Comparison of ENCODE assay signal across 9 cellular contexts in genomic region chr2:225025917-225026571, GRCh38. TPM values are rescaled to one million over a fixed set of nuclear protein-coding genes. Genes with fewer than 3 reads are reported as not detected.
DNase-seq lines count a peak whose midpoint lies in the region; TF ChIP-seq lines count a peak whose summit lies in the region.
"Had no signal": no experiment of that assay in that cellular context is flagged by ENCODE, and none has a peak within 500 bp of the region (broad histone marks: within the 10 kb centered on the region; RNA-seq: fewer than 3 reads in every experiment).

No MANE protein-coding gene starts in this region.

- H3K36me3 ChIP-seq in brain microvascular endothelial cell (replicated peaks) = no peaks in the 10 kb centered on the region

- no peaks in the 10 kb centered on the region for H3K27me3 ChIP-seq in brain microvascular endothelial cell (replicated peaks)

- H3K27ac Mint-ChIP-seq in mesothelial cell of epicardium = no peak overlapping the region

- H3K27me3 Mint-ChIP-seq in mesothelial cell of epicardium (ENCODE audit: low read depth) = peaks cover 29% of the 10 kb centered on the region

- peak overlapping the region; percentile 72 for H3K27ac ChIP-seq in brain microvascular endothelial cell

- no peaks in the 10 kb centered on the region for H3K4me1 Mint-ChIP-seq in mesothelial cell of epicardium

- no peak overlapping the region for H3K4me3 ChIP-seq in NB4 (ENCODE audit: low read depth, low read length)
- no peak overlapping the region for H3K4me3 ChIP-seq in brain microvascular endothelial cell (ENCODE audit: low read depth, low read length)

- intact Hi-C loops in posterior vena cava (cut with DNase I) = no loop called here

- no peak for TF ChIP-seq POLR2A in NB4 (IDR thresholded peaks at IDR 0.05; ENCODE audit: extremely low read depth, insufficient read length)

- TF ChIP-seq CTCF in NB4 (IDR thresholded peaks at IDR 0.05; ENCODE audit: low read depth, low read length) (no peak), brain microvascular endothelial cell (IDR thresholded peaks at IDR 0.05; ENCODE audit: low read depth, low read length, missing control alignments) (peak; percentile 1), mesothelial cell of epicardium (IDR thresholded peaks at IDR 0.05; ENCODE audit: unreplicated experiment) (no peak)

- no peak overlapping the region for H3K4me3 Mint-ChIP-seq in mesothelial cell of epicardium

- no peaks in the 10 kb centered on the region for H3K9me3 Mint-ChIP-seq in mesothelial cell of epicardium

- DNase-seq in GM04503 (ENCODE audit: low read depth) = peak; percentile 55
- peak; percentile 89 for DNase-seq in NB4 (ENCODE audit: low read depth)
- DNase-seq in brain microvascular endothelial cell = peak; percentile 85
- DNase-seq in posterior vena cava (ENCODE audit: low spot score) = peak; percentile 63
- DNase-seq in NCI-H187 treated with DMSO at 0.1 percent for 48 hours (lab: John Stamatoyannopoulos, UW) = no peak
- no peak for DNase-seq in stimulated activated CD4-positive, alpha-beta T cell treated with anti-CD3 and anti-CD28 coated beads, Interleukin-15, amount 100 ng/mL, for 24 hours
- no peak for DNase-seq in mesothelial cell of epicardium (ENCODE audit: low spot score in 2 of 2, unreplicated experiment in 2 of 2)
- DNase-seq in activated CD4-positive, alpha-beta T cell treated with anti-CD3 and anti-CD28 coated beads, Interleukin-2, amount 50 U/mL, for 4 hours = no peak
- DNase-seq: NCI-H748 treated with DMSO at 0.1 percent for 48 hours had no signal

- H3K36me3 Mint-ChIP-seq in mesothelial cell of epicardium = no peaks in the 10 kb centered on the region

- in situ Hi-C loops in brain microvascular endothelial cell (cut with HindIII; ENCODE audit: low pct_ligation_motif_present, low sequenced_read_pairs) = no loop called here

RNA-seq across cellular contexts. Expression of gene DOCK10, which starts 16.2 kb away (rescaled TPM):
- total RNA-seq in posterior vena cava (10 to 100 TPM; 18.9 to 26.4 TPM), mesothelial cell of epicardium (2.2 to 3.3 TPM (median 2.4 TPM) in 3 replicates)

Comparison
In these comparisons a context has a peak if more than half of its experiments do, and no peak if none do; other contexts are left out.
1. DNase-seq: peak in GM04503 (single experiment), NB4 (single experiment), brain microvascular endothelial cell (single experiment) and posterior vena cava (single experiment); none in NCI-H187 treated with DMSO at 0.1 percent for 48 hours (single experiment), stimulated activated CD4-positive, alpha-beta T cell treated with anti-CD3 and anti-CD28 coated beads, Interleukin-15, amount 100 ng/mL, for 24 hours (single experiment), mesothelial cell of epicardium (0 of 2) and activated CD4-positive, alpha-beta T cell treated with anti-CD3 and anti-CD28 coated beads, Interleukin-2, amount 50 U/mL, for 4 hours (0 of 2).